ENCODE assay signal across 1 cellular context in genomic region chr1:176203735-176204134, GRCh38.
TF ChIP-seq lines count a peak whose summit lies in the region.

No MANE protein-coding gene starts in this region.

TF ChIP-seq in GM23338, 12 proteins besides CTCF, POLR2A, EP300 and RAD21 (continued from another document):
- TF ChIP-seq ZNF462 (CRISPR knock-in tag; IDR thresholded peaks at IDR 0.05) (no peak), STAT1 (IDR thresholded peaks at IDR 0.05; ENCODE audit: unreplicated experiment) (no peak), ZNF114 (CRISPR knock-in tag; IDR thresholded peaks at IDR 0.05) (no peak), JUNB (IDR thresholded peaks at IDR 0.05; ENCODE audit: unreplicated experiment) (no peak), ETS1 (IDR thresholded peaks at IDR 0.05) (no peak), POLR2AphosphoS5 (IDR thresholded peaks at IDR 0.05; ENCODE audit: low read depth) (no peak)
